In genomic region chr6:10750568-10750967, GRCh38 we compare ENCODE assay signal across 4 cellular contexts. TPM values are rescaled to one million over a fixed set of nuclear protein-coding genes. Genes with fewer than 3 reads are reported as not detected.
"Had no signal": no experiment of that assay in that cellular context is flagged by ENCODE, and none has a peak within 500 bp of the region (broad histone marks: within the 10 kb centered on the region; RNA-seq: fewer than 3 reads in every experiment).

No MANE protein-coding gene starts in this region.

RNA-seq across cellular contexts. Expression of gene C6orf52, which starts 56.2 kb away (rescaled TPM):
- total RNA-seq: ascending aorta, body of pancreas, IMR-90, LHCN-M2 had no signal
